ENCODE assay signal across 1 cellular context in genomic region chr17:81976332-81977210, GRCh38.
TF ChIP-seq lines count a peak whose summit lies in the region.

No MANE protein-coding gene starts in this region.

TF ChIP-seq in K562, 482 proteins besides CTCF, POLR2A, EP300 and RAD21 (continued from another document and continues in another):
- no peak for TF ChIP-seq RERE (CRISPR knock-in tag; IDR thresholded peaks at IDR 0.05; ENCODE audit: borderline replicate concordance)
- no peak for TF ChIP-seq DDX20 (tag; IDR thresholded peaks at IDR 0.05; ENCODE audit: low read depth)
- peak; percentile 94 for TF ChIP-seq ERF (CRISPR knock-in tag; IDR thresholded peaks at IDR 0.05)
- peak; percentile 71; the same call in 1 of the 2 replicates for TF ChIP-seq LCOR (CRISPR knock-in tag; IDR thresholded peaks at IDR 0.05)
- TF ChIP-seq CREB5 (CRISPR knock-in tag; IDR thresholded peaks at IDR 0.05), result no peak
- TF ChIP-seq ZNF764 (CRISPR knock-in tag; IDR thresholded peaks at IDR 0.05; ENCODE audit: low read depth), result no peak
- no peak for TF ChIP-seq ZNF696 (CRISPR knock-in tag; conservative IDR thresholded peaks at IDR 0.05)
- no peak for TF ChIP-seq DLX4 (CRISPR knock-in tag; IDR thresholded peaks at IDR 0.05)
- TF ChIP-seq RBM39 (optimal IDR thresholded peaks at IDR 0.05; ENCODE audit: low read depth, low read length), result no peak
- no peak for TF ChIP-seq MYBL2 (IDR thresholded peaks at IDR 0.05; ENCODE audit: low read depth)
- no peak for TF ChIP-seq MYBL2 (CRISPR knock-in tag; IDR thresholded peaks at IDR 0.05; ENCODE audit: borderline replicate concordance)
- TF ChIP-seq MIER1 (IDR thresholded peaks at IDR 0.05; ENCODE audit: low read depth), result no peak
- no peak; the same call in 1 of the 2 replicates for TF ChIP-seq SMARCA4 (IDR thresholded peaks at IDR 0.05)
- 0 out of 2 replicates have a peak, but pooled peaks have one; percentile 21 for TF ChIP-seq SREBF2 (CRISPR knock-in tag; IDR thresholded peaks at IDR 0.05)
- TF ChIP-seq ZNF780A (CRISPR knock-in tag; IDR thresholded peaks at IDR 0.05), result no peak
- peak; percentile 97 for TF ChIP-seq L3MBTL2 (IDR thresholded peaks at IDR 0.05)
- no peak for TF ChIP-seq NFATC3 (IDR thresholded peaks at IDR 0.05)
- TF ChIP-seq, protein P1, sequence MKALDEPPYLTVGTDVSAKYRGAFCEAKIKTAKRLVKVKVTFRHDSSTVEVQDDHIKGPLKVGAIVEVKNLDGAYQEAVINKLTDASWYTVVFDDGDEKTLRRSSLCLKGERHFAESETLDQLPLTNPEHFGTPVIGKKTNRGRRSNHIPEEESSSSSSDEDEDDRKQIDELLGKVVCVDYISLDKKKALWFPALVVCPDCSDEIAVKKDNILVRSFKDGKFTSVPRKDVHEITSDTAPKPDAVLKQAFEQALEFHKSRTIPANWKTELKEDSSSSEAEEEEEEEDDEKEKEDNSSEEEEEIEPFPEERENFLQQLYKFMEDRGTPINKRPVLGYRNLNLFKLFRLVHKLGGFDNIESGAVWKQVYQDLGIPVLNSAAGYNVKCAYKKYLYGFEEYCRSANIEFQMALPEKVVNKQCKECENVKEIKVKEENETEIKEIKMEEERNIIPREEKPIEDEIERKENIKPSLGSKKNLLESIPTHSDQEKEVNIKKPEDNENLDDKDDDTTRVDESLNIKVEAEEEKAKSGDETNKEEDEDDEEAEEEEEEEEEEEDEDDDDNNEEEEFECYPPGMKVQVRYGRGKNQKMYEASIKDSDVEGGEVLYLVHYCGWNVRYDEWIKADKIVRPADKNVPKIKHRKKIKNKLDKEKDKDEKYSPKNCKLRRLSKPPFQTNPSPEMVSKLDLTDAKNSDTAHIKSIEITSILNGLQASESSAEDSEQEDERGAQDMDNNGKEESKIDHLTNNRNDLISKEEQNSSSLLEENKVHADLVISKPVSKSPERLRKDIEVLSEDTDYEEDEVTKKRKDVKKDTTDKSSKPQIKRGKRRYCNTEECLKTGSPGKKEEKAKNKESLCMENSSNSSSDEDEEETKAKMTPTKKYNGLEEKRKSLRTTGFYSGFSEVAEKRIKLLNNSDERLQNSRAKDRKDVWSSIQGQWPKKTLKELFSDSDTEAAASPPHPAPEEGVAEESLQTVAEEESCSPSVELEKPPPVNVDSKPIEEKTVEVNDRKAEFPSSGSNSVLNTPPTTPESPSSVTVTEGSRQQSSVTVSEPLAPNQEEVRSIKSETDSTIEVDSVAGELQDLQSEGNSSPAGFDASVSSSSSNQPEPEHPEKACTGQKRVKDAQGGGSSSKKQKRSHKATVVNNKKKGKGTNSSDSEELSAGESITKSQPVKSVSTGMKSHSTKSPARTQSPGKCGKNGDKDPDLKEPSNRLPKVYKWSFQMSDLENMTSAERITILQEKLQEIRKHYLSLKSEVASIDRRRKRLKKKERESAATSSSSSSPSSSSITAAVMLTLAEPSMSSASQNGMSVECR (CRISPR knock-in tag; IDR thresholded peaks at IDR 0.05), result no peak
- peak; percentile 20; the same call in 1 of the 2 replicates for TF ChIP-seq DPF2 (IDR thresholded peaks at IDR 0.05)
- peak in 1 of 3 experiments; percentile 7 for TF ChIP-seq YY1 (IDR thresholded peaks at IDR 0.05; ENCODE audit: borderline replicate concordance in 1 of 3, control insufficient read depth in 1 of 3, extremely low read depth in 1 of 3, insufficient read depth in 3 of 3, insufficient read length in 1 of 3, insufficient replicate concordance in 2 of 3, low read depth in 1 of 3, low read length in 2 of 3)
- TF ChIP-seq ZNF384 (IDR thresholded peaks at IDR 0.05; ENCODE audit: low read depth, low read length), result no peak
- TF ChIP-seq BRCA1 (IDR thresholded peaks at IDR 0.05), result no peak
- no peak for TF ChIP-seq BRCA1 (CRISPR knock-in tag; IDR thresholded peaks at IDR 0.05)
- TF ChIP-seq PHB2 (IDR thresholded peaks at IDR 0.05; ENCODE audit: low read depth), result no peak
- no peak for TF ChIP-seq KAT2B (IDR thresholded peaks at IDR 0.05; ENCODE audit: low read depth, low read length)
- no peak for TF ChIP-seq ZNF253 (CRISPR knock-in tag; conservative IDR thresholded peaks at IDR 0.05)
- TF ChIP-seq NFIX (CRISPR knock-in tag; IDR thresholded peaks at IDR 0.05; ENCODE audit: low read depth), result no peak
- TF ChIP-seq ZNF76 (CRISPR knock-in tag; IDR thresholded peaks at IDR 0.05; ENCODE audit: borderline replicate concordance), result 0 out of 2 replicates have a peak, but pooled peaks have one; percentile 24
- no peak for TF ChIP-seq TCF7L2 (IDR thresholded peaks at IDR 0.05; ENCODE audit: low read depth, low read length)
- TF ChIP-seq XRCC4 (IDR thresholded peaks at IDR 0.05; ENCODE audit: extremely low read depth, insufficient read depth, insufficient read length), result no peak
- peak in 1 of 2 experiments; percentile 28; a peak in 1 of 4 replicates for TF ChIP-seq KDM1A (IDR thresholded peaks at IDR 0.05)
- no peak for TF ChIP-seq SFPQ (IDR thresholded peaks at IDR 0.05; ENCODE audit: low read depth, low read length)
- TF ChIP-seq, protein P2, sequence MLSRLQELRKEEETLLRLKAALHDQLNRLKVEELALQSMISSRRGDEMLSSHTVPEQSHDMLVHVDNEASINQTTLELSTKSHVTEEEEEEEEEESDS (CRISPR knock-in tag; IDR thresholded peaks at IDR 0.05), result no peak
- no peak for TF ChIP-seq TBP (optimal IDR thresholded peaks at IDR 0.05; ENCODE audit: low read depth, low read length)
- no peak; a peak in 1 of 6 replicates for TF ChIP-seq ZBTB11 (CRISPR knock-in tag; IDR thresholded peaks at IDR 0.05)
- TF ChIP-seq, protein P3, sequence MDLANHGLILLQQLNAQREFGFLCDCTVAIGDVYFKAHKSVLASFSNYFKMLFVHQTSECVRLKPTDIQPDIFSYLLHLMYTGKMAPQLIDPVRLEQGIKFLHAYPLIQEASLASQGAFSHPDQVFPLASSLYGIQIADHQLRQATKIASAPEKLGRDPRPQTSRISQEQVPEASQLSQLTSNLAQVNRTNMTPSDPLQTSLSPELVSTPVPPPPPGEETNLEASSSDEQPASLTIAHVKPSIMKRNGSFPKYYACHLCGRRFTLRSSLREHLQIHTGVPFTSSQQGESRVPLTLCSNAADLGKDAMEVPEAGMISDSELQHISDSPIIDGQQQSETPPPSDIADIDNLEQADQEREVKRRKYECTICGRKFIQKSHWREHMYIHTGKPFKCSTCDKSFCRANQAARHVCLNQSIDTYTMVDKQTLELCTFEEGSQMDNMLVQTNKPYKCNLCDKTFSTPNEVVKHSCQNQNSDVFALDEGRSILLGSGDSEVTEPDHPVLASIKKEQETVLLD (IDR thresholded peaks at IDR 0.05), result 0 out of 2 replicates have a peak, but pooled peaks have one; percentile 25
- TF ChIP-seq JUND (IDR thresholded peaks at IDR 0.05; ENCODE audit: borderline replicate concordance, low read depth, low read length), result no peak
- no peak for TF ChIP-seq JUND (tag; IDR thresholded peaks at IDR 0.05; ENCODE audit: borderline replicate concordance, low read depth, low read length)
- TF ChIP-seq SMARCB1 (IDR thresholded peaks at IDR 0.05; ENCODE audit: insufficient read length, low read depth), result no peak
- no peak for TF ChIP-seq ZNF316 (IDR thresholded peaks at IDR 0.05)
